Comparison of ENCODE assay signal across 31 cellular contexts in genomic region chr10:13845897-13846296, GRCh38.
"Had no signal": no experiment of that assay in that cellular context is flagged by ENCODE, and none has a peak within 500 bp of the region (broad histone marks: within the 10 kb centered on the region; RNA-seq: fewer than 3 reads in every experiment).

No MANE protein-coding gene starts in this region.

- H3K4me1 ChIP-seq: body of pancreas had no signal

- H3K27ac ChIP-seq: body of pancreas, epithelial cell of prostate, esophagus squamous epithelium, gastroesophageal sphincter, heart right ventricle, WERI-Rb-1 had no signal

- DNase-seq: activated B cell treated with CpG ODN at 0.5 μM for 24 hours; activated CD4-positive, alpha-beta memory T cell treated with anti-CD3 and anti-CD28 coated beads for 36 hours; activated CD4-positive, alpha-beta T cell treated with anti-CD3 and anti-CD28 coated beads for 36 hours; activated CD4-positive, alpha-beta T cell treated with anti-CD3 and anti-CD28 coated beads, Interleukin-2, amount 10 ng/mL, durations not matched to agents 24 days and 14 days; activated CD4-positive, CD25-positive, alpha-beta regulatory T cell treated with anti-CD3 and anti-CD28 coated beads, Interleukin-2, amount 50 U/mL, for 72 hours; activated CD8-positive, alpha-beta memory T cell treated with anti-CD3 and anti-CD28 coated beads, Interleukin-2, amount 50 U/mL, for 48 hours; activated CD8-positive, alpha-beta T cell treated with anti-CD3 and anti-CD28 coated beads, Interleukin-2, amount 10 ng/mL, durations not matched to agents 7 days and 5 days; activated gamma-delta T cell treated with Interleukin-2 at 50 U/mL for 16 hours; activated naive CD4-positive, alpha-beta T cell treated with anti-CD3 and anti-CD28 coated beads, Interleukin-2, amount 50 U/mL, for 16 hours; activated naive CD4-positive, alpha-beta T cell treated with Interleukin-2 at 50 U/mL for 16 hours; activated T-cell treated with anti-CD3 and anti-CD28 coated beads for 4 hours; activated T-cell treated with anti-CD3 and anti-CD28 coated beads, Interleukin-2, amount 50 U/mL, for 24 hours; activated T-cell treated with anti-CD3 and anti-CD28 coated beads, Interleukin-2, amount 50 U/mL, for 72 hours; amniotic stem cell; anterior cingulate cortex; body of pancreas; caudate nucleus; cortex of kidney; dermis blood vessel endothelial cell; effector CD4-positive, alpha-beta T cell; effector memory CD8-positive, alpha-beta T cell; esophagus squamous epithelium; foreskin melanocyte; heart right ventricle; T-helper 1 cell; T-helper 17 cell; T1000; WERI-Rb-1 had no signal

- H3K9me3 ChIP-seq: body of pancreas had no signal

- H3K4me3 ChIP-seq: body of pancreas, esophagus squamous epithelium, gastroesophageal sphincter, heart right ventricle had no signal

- ATAC-seq: activated CD4-positive, alpha-beta T cell treated with anti-CD3 and anti-CD28 coated beads for 36 hours; activated CD8-positive, alpha-beta T cell treated with anti-CD3 and anti-CD28 coated beads, Interleukin-2, amount 10 ng/mL, durations not matched to agents 7 days and 5 days; activated T-cell treated with anti-CD3 and anti-CD28 coated beads, Interleukin-2, amount 50 U/mL, for 72 hours; body of pancreas; effector memory CD8-positive, alpha-beta T cell; gastroesophageal sphincter; heart right ventricle; T-helper 17 cell had no signal

- H3K36me3 ChIP-seq: esophagus squamous epithelium, gastroesophageal sphincter, heart right ventricle, WERI-Rb-1 had no signal

- H3K27me3 ChIP-seq: body of pancreas, gastroesophageal sphincter, heart right ventricle had no signal

- FAIRE-seq: colon had no signal
